16 cellular contexts compared by ENCODE assay signal in the genomic region with DNA sequence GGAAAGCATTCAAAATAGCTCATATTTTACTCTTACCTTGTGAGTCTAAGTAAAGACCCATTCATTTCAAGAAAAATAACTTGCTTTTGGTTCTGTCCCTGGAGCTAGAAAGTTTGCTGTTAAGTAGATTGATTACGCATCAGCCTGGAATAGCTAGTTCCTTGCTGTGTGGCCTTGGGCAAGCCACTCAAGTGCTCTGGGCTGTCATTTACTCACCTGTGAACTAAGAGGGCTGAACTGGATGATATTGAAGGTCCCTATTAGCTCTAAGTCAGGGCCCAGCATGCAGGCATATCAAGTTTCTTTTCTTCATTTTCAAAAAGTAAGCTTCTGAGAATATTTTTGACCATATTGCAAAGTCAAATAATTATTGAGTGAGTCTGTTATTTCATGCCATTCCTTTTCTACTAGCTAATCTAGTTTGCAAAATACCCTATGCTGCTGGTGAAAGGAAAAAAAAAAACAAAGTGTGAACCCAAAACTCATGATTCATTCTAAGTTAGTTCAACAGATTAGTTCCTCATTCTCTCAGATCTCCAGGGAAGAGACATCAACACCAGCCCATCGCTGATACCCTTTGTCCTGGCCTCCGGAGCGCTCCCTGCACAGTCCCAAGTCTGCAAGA.
DNase-seq lines count a peak whose midpoint lies in the region; ATAC-seq and TF ChIP-seq lines count a peak whose summit lies in the region.
"Had no signal": no experiment of that assay in that cellular context is flagged by ENCODE, and none has a peak within 500 bp of the region (broad histone marks: within the 10 kb centered on the region; RNA-seq: fewer than 3 reads in every experiment).

No MANE protein-coding gene starts in this region.

- H2AK9ac ChIP-seq in IMR-90 (replicated peaks; ENCODE audit: low read depth, low read length, poor library complexity): no peak overlapping the region

- H3K14ac ChIP-seq in IMR-90 (replicated peaks; ENCODE audit: low read depth, low read length): peak overlapping the region; percentile 35; the same call in 1 of the 2 replicates

- TF ChIP-seq RAD21 in IMR-90 (IDR thresholded peaks at IDR 0.05; ENCODE audit: low read length): no peak

- WGBS in IMR-90 (ENCODE audit: extremely low coverage in 2 of 2, insufficient read length in 1 of 2), 2 experiments: no CpG with 5 or more reads among the region's 4 CpGs

- H3K56ac ChIP-seq in IMR-90 (ENCODE audit: extremely low read depth, insufficient read depth, low read length): no peak overlapping the region

- H3K9ac ChIP-seq in IMR-90 (ENCODE audit: low read depth, low read length): peak overlapping the region; percentile 15; the same call in 1 of the 2 replicates

- intact Hi-C loops in IMR-90 (cut with micrococcal nuclease): loop anchor here (2.0 to 10.0 kb wide), 5 partner anchors 97 to 739 kb away; partner anchors contain the start of gene GMDS

- POLR2A ChIA-PET in AG04450 (lab: Yijun Ruan, JAX) (interaction anchor here (0.7 kb wide), 1 partner anchor 81 kb away, joined by 4 read pairs; no protein-coding TSS in a partner anchor), IMR-90 (lab: Charles Lee; ENCODE audit: unreplicated experiment) (no interaction called here)

- H2AK5ac ChIP-seq in IMR-90 (ENCODE audit: low read depth, low read length): peak overlapping the region; percentile 33; the same call in 1 of the 2 replicates

- in situ Hi-C loops in IMR-90 (cut with MboI; ENCODE audit: low sequenced_read_pairs): loop anchor here (5.0 to 10.0 kb wide), 3 partner anchors 247 to 750 kb away; no protein-coding TSS in a partner anchor

- H4K5ac ChIP-seq in IMR-90 (ENCODE audit: low read depth, low read length): peak overlapping the region; percentile 47; the same call in 1 of the 2 replicates

- H2BK5ac ChIP-seq in IMR-90 (ENCODE audit: low read depth, low read length, poor library complexity, severe bottlenecking): peak overlapping the region; percentile 86

- no peak overlapping the region for H3K4me3 ChIP-seq in AG04450 (ENCODE audit: low read depth, low read length)
- no peak overlapping the region for H3K4me3 ChIP-seq in IMR-90 (ENCODE audit: insufficient read depth, low read depth, low read length)
- H3K4me3 ChIP-seq: esophagus squamous epithelium, GM12878 had no signal

- peak overlapping the region; percentile 66 for H2BK120ac ChIP-seq in IMR-90 (ENCODE audit: low read depth, low read length)

- BruUV-seq in IMR-90 (replicated peaks; lab: Mats Ljungman, UMichigan): no TSS peak

- TF ChIP-seq CTCF in AG04450 (IDR thresholded peaks at IDR 0.05; ENCODE audit: low read depth, low read length) (no peak), IMR-90 (conservative IDR thresholded peaks at IDR 0.05; ENCODE audit: low read depth, low read length) (no peak), GM10266 (IDR thresholded peaks at IDR 0.05; ENCODE audit: control insufficient read depth, insufficient read depth, low read depth, missing control alignments) (no peak)

- peaks cover 3% of the 10 kb centered on the region; the same call in 1 of the 2 replicates for H3K9me1 ChIP-seq in IMR-90 (ENCODE audit: insufficient read depth, low read length)

- dilution Hi-C loops in IMR-90 (cut with HindIII; ENCODE audit: low sequenced_read_pairs, unreplicated experiment): no loop called here

- 0 out of 4 replicates have a peak, but pooled peaks cover 0 to 5% of the 10 kb centered on the region in 2 experiments for H3K79me1 ChIP-seq in IMR-90 (ENCODE audit: low read depth in 1 of 2, low read length in 2 of 2)

- peak overlapping the region; percentile 47 for H2BK20ac ChIP-seq in IMR-90 (ENCODE audit: low read depth, low read length)

- H4K20me1 ChIP-seq in IMR-90 (ENCODE audit: insufficient read depth, low read length): peaks cover 2% of the 10 kb centered on the region; the same call in 1 of the 2 replicates

- H3K4me2 ChIP-seq in IMR-90 (ENCODE audit: low read depth, low read length): peak overlapping the region; percentile 66

- H4K91ac ChIP-seq in IMR-90 (ENCODE audit: insufficient read depth, low read depth, low read length): peak overlapping the region; percentile 47; the same call in 1 of the 2 replicates

- peak overlapping the region; percentile 38 for H3K18ac ChIP-seq in IMR-90 (ENCODE audit: low read depth, low read length)

- H4K8ac ChIP-seq in IMR-90 (ENCODE audit: low read depth in 2 of 2, low read length in 2 of 2): peak overlapping the region; percentile 25 to 26; a peak in 3 of 4 replicates

- peak; percentile 34 for DNase-seq in AG04450 (ENCODE audit: low read depth, low spot score)
- DNase-seq in IMR-90: peak; percentile 86
- DNase-seq in astrocyte of the hippocampus (ENCODE audit: low read depth, low spot score): peak; percentile 40
- DNase-seq in iris pigment epithelial cell (ENCODE audit: low read depth): peak; percentile 84
- DNase-seq in GM10266 (ENCODE audit: extremely low spot score): no peak
- no peak for DNase-seq in T-helper 2 cell
- no peak for DNase-seq in NCI-H2227 treated with DMSO at 0.1 percent for 48 hours (lab: John Stamatoyannopoulos, UW)
- DNase-seq: activated naive CD4-positive, alpha-beta T cell treated with Interleukin-2 at 50 U/mL for 16 hours; BE2C; DMS79; esophagus squamous epithelium; NCI-H1436 treated with DMSO at 0.1 percent for 48 hours; NCI-H524; RPMI8226 had no signal

- H3K27ac ChIP-seq in AG04450 (ENCODE audit: low read depth, low read length) (peak overlapping the region; percentile 77), IMR-90 (ENCODE audit: insufficient read depth, low read length) (peak overlapping the region; percentile 87)

- ATAC-seq in IMR-90 (ENCODE audit: low read depth) (peak; percentile 74), HG02763 (IDR thresholded peaks at IDR 0.05; ENCODE audit: unreplicated experiment) (no peak)
- ATAC-seq: GM12878 had no signal

- H2BK15ac ChIP-seq in IMR-90 (ENCODE audit: low read depth, low read length): no peak overlapping the region

- CTCF ChIA-PET in AG04450 (lab: Charles Lee): interaction anchor here (0.6 to 4.5 kb wide), 5 partner anchors 143 to 755 kb away, joined by 3 to 54 read pairs (median 3); no protein-coding TSS in a partner anchor
- CTCF ChIA-PET in IMR-90 (lab: Yijun Ruan, JAX): interaction anchor here (0.5 to 1.3 kb wide), 3 partner anchors 755 to 1858 kb away, joined by 3 to 4 read pairs (median 3); no protein-coding TSS in a partner anchor

- peak overlapping the region; percentile 67 for H3K4ac ChIP-seq in IMR-90 (ENCODE audit: low read depth, low read length)

- TF ChIP-seq POLR2A in IMR-90 (IDR thresholded peaks at IDR 0.05; ENCODE audit: low read depth, low read length): no peak

- H3K9me3 ChIP-seq in AG04450 (ENCODE audit: control insufficient read depth, insufficient read depth, low read length) (no peaks in the 10 kb centered on the region), IMR-90 (ENCODE audit: control insufficient read depth, insufficient read depth, low read length) (no peaks in the 10 kb centered on the region)
- H3K9me3 ChIP-seq: BE2C, esophagus squamous epithelium had no signal

- peak overlapping the region; percentile 65 for H2AFZ ChIP-seq in IMR-90 (replicated peaks; ENCODE audit: low read length, poor library complexity)

- H3K4me1 ChIP-seq in IMR-90 (ENCODE audit: control insufficient read depth, insufficient read depth, low read length): peaks cover 8% of the 10 kb centered on the region
- H3K4me1 ChIP-seq: BE2C, esophagus squamous epithelium had no signal

- H3K23ac ChIP-seq in IMR-90 (ENCODE audit: low read depth, low read length): 0 out of 2 replicates have a peak overlapping the region, but pooled peaks have one; percentile 4

- H3K27me3 ChIP-seq in AG04450 (ENCODE audit: control insufficient read depth, insufficient read depth, low read length) (no peaks in the 10 kb centered on the region), IMR-90 (ENCODE audit: control insufficient read depth, insufficient read depth, low read length) (no peaks in the 10 kb centered on the region)

- H3K36me3 ChIP-seq in IMR-90 (ENCODE audit: control insufficient read depth, insufficient read depth, low read length): no peaks in the 10 kb centered on the region
- H3K36me3 ChIP-seq: BE2C, esophagus squamous epithelium had no signal

TF ChIP-seq in IMR-90, 13 proteins besides CTCF, POLR2A, EP300 and RAD21:
- TF ChIP-seq BHLHE40 (IDR thresholded peaks at IDR 0.05; ENCODE audit: low read depth, low read length): no peak
- no peak for TF ChIP-seq RFX5 (IDR thresholded peaks at IDR 0.05; ENCODE audit: low read depth, low read length)
- TF ChIP-seq ELK1 (IDR thresholded peaks at IDR 0.05; ENCODE audit: borderline replicate concordance, low read depth, low read length): no peak
- TF ChIP-seq NFE2L2 (IDR thresholded peaks at IDR 0.05; ENCODE audit: low read depth, low read length): no peak
- no peak; the same call in 1 of the 2 replicates for TF ChIP-seq SMC3 (IDR thresholded peaks at IDR 0.05; ENCODE audit: low read depth, low read length)
- TF ChIP-seq MAZ (IDR thresholded peaks at IDR 0.05; ENCODE audit: borderline replicate concordance, low read depth, low read length): no peak
- TF ChIP-seq MXI1 (IDR thresholded peaks at IDR 0.05; ENCODE audit: borderline replicate concordance, low read depth, low read length): no peak
- no peak for TF ChIP-seq RCOR1 (IDR thresholded peaks at IDR 0.05; ENCODE audit: insufficient replicate concordance, low read length)
- TF ChIP-seq MAFK (IDR thresholded peaks at IDR 0.05; ENCODE audit: low read depth, low read length): no peak; the same call in 1 of the 2 replicates
- peak; percentile 86 for TF ChIP-seq CEBPB (IDR thresholded peaks at IDR 0.05; ENCODE audit: low read depth, low read length)
- no peak for TF ChIP-seq CHD1 (IDR thresholded peaks at IDR 0.05; ENCODE audit: low read depth, low read length)
- TF ChIP-seq FOS (IDR thresholded peaks at IDR 0.05; ENCODE audit: low read depth, low read length): peak; percentile 36; the same call in 1 of the 2 replicates
- TF ChIP-seq, protein P1, sequence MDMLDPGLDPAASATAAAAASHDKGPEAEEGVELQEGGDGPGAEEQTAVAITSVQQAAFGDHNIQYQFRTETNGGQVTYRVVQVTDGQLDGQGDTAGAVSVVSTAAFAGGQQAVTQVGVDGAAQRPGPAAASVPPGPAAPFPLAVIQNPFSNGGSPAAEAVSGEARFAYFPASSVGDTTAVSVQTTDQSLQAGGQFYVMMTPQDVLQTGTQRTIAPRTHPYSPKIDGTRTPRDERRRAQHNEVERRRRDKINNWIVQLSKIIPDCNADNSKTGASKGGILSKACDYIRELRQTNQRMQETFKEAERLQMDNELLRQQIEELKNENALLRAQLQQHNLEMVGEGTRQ (IDR thresholded peaks at IDR 0.05; ENCODE audit: low read depth, low read length): no peak

Comparison
In these comparisons a context has a peak if more than half of its experiments do, and no peak if none do; other contexts are left out.
1. DNase-seq: peak in AG04450 (single experiment), IMR-90 (single experiment), astrocyte of the hippocampus (single experiment) and iris pigment epithelial cell (single experiment); none in GM10266 (single experiment), T-helper 2 cell (0 of 5) and NCI-H2227 treated with DMSO at 0.1 percent for 48 hours (single experiment).